Comparison of ENCODE assay signal across 7 cellular contexts in genomic region chr17:77140878-77141767, GRCh38. TPM values are rescaled to one million over a fixed set of nuclear protein-coding genes. Genes with fewer than 3 reads are reported as not detected.
DNase-seq lines count a peak whose midpoint lies in the region; ATAC-seq and TF ChIP-seq lines count a peak whose summit lies in the region.

SEC14L1 (plus strand) TSS chr17:77140969; CDS start chr17:77143597, 2,628 bp downstream.

- intact Hi-C loops in uterus (cut with DNase I; ENCODE audit: low total_unique reads), result loop anchor here (10.0 kb wide), 1 partner anchor 364 kb away; no protein-coding TSS in a partner anchor

- H3K27me3 ChIP-seq in uterus, result no peaks in the 10 kb centered on the region

- no peaks in the 10 kb centered on the region for H3K27me3 Mint-ChIP-seq in neural crest cell (ENCODE audit: low read depth)

- peak within 1 kb of the TSS; percentile 92 for H3K4me3 Mint-ChIP-seq in neural crest cell

- H3K4me1 ChIP-seq in uterus, result no peaks in the 10 kb centered on the region

- H3K9me3 Mint-ChIP-seq in neural crest cell, result peaks cover 2% of the 10 kb centered on the region

- peak in 1 of 2 donors; percentile 40 for TF ChIP-seq POLR2A in uterus (IDR thresholded peaks at IDR 0.05)

- DNase-seq in GM13976 (ENCODE audit: low spot score), result peak; percentile 26
- peak; percentile 20 for DNase-seq in NCI-H345 treated with DMSO at 0.1 percent for 48 hours (lab: John Stamatoyannopoulos, UW; ENCODE audit: unreplicated experiment)
- peak; percentile 60 for DNase-seq in activated T-cell treated with anti-CD3 and anti-CD28 coated beads, Interleukin-2, amount 50 U/mL, for 1 hour
- DNase-seq in fibroblast of pulmonary artery (ENCODE audit: low read depth), result peak; percentile 54
- peak; percentile 28 for DNase-seq in neural crest cell (ENCODE audit: low read depth, low spot score)
- peak in 1 of 2 donors; percentile 37 for DNase-seq in uterus

- no peak for TF ChIP-seq CTCF in GM13976 (IDR thresholded peaks at IDR 0.05; ENCODE audit: borderline replicate concordance, control extremely low read depth, extremely low read depth, insufficient read depth, missing control alignments)
- TF ChIP-seq CTCF in fibroblast of pulmonary artery (IDR thresholded peaks at IDR 0.05; ENCODE audit: low read length, missing control alignments), result no peak
- TF ChIP-seq CTCF in neural crest cell (conservative IDR thresholded peaks at IDR 0.05), result no peak
- no peak for TF ChIP-seq CTCF in uterus (IDR thresholded peaks at IDR 0.05)

- peak within 1 kb of the TSS; percentile 92 for H3K4me3 ChIP-seq in fibroblast of pulmonary artery (replicated peaks; ENCODE audit: low read depth, low read length)
- peak within 1 kb of the TSS; percentile 61 to 90 for H3K4me3 ChIP-seq in uterus

- H3K9me3 ChIP-seq in uterus, result no peaks in the 10 kb centered on the region

- peak within 1 kb of the TSS; percentile 63 for H3K27ac Mint-ChIP-seq in neural crest cell (ENCODE audit: unreplicated experiment)

- H3K27ac ChIP-seq in uterus, result peak within 1 kb of the TSS; percentile 94 to 97

- in situ Hi-C loops in GM13976 (cut with MboI; ENCODE audit: low sequenced_read_pairs, unreplicated experiment), result no loop called here

- peaks cover 13% of the 10 kb centered on the region for H3K36me3 Mint-ChIP-seq in neural crest cell (ENCODE audit: low read depth)

- ATAC-seq in HG02588 (IDR thresholded peaks at IDR 0.05; ENCODE audit: unreplicated experiment), result peak; percentile 0

- peaks cover 41% of the 10 kb centered on the region for H3K4me1 Mint-ChIP-seq in neural crest cell

- no peaks in the 10 kb centered on the region for H3K36me3 ChIP-seq in uterus

RNA-seq across cellular contexts. Expression of gene SEC14L1, which starts in this region (rescaled TPM):
- total RNA-seq in neural crest cell (108 TPM in 2 replicates), uterus (100 to 1,000 TPM in 1 of 4 donors, 10 to 100 TPM in 3; 38.2 to 128 (median 42.6) TPM)
